Comparison of ENCODE assay signal across 7 cellular contexts in genomic region chr3:18330772-18331441, GRCh38.
DNase-seq lines count a peak whose midpoint lies in the region; ATAC-seq, FAIRE-seq and TF ChIP-seq lines count a peak whose summit lies in the region.
"Not testable (repeated sequence)": the region's sequence is repeated elsewhere in the genome, so short reads cannot be mapped to it uniquely, and the experiment has no call there.

No MANE protein-coding gene starts in this region.

- intact Hi-C loops in mucosa of descending colon (cut with DNase I, micrococcal nuclease); prostate gland (cut with DNase I): not testable (repeated sequence)

- not testable (repeated sequence) for FAIRE-seq in bronchial epithelial cell (lab: Jason Lieb, UNC)

- ATAC-seq in foreskin keratinocyte (peak; percentile 61), mucosa of descending colon (peak; percentile 36)

- not testable (repeated sequence) for H3K27me3 ChIP-seq in Peyer's patch; bronchial epithelial cell (ENCODE audit: control insufficient read depth, insufficient read depth, low read length); foreskin keratinocyte; prostate gland (replicated peaks; ENCODE audit: insufficient read depth)

- 35% methylated on average over 25 of the region's 25 CpGs for WGBS in prostate gland

- H3K27ac ChIP-seq in Peyer's patch (peak overlapping the region in 1 of 4 donors; percentile 72), prostate gland (peak overlapping the region in 1 of 2 donors; percentile 61)
- H3K27ac ChIP-seq in foreskin keratinocyte: not testable (repeated sequence)

- not testable (repeated sequence) for TF ChIP-seq POLR2A in Peyer's patch (IDR thresholded peaks at IDR 0.05); prostate gland (IDR thresholded peaks at IDR 0.05)

- H3K4me3 ChIP-seq in Peyer's patch: peak overlapping the region in 2 of 4 donors; percentile 34 to 58
- H3K4me3 ChIP-seq in bronchial epithelial cell (ENCODE audit: low read depth, low read length): peak overlapping the region; percentile 38
- not testable (repeated sequence) for H3K4me3 ChIP-seq in mucosa of descending colon
- H3K4me3 ChIP-seq in prostate gland: peak overlapping the region; percentile 29 to 31

- DNase-seq in NCI-H2029 (lab: John Stamatoyannopoulos, UW) (peak; percentile 1), Peyer's patch (peak in 2 of 3 donors; percentile 65 to 74), bronchial epithelial cell (ENCODE audit: low read depth) (peak; percentile 62), mucosa of descending colon (peak; percentile 63 to 84 (median 76))
- not testable (repeated sequence) for DNase-seq in foreskin keratinocyte; prostate gland (ENCODE audit: low spot score)

- H3K9me3 ChIP-seq in ES-I3 (ENCODE audit: control insufficient read depth, insufficient read depth, low read length); Peyer's patch; mucosa of descending colon; prostate gland: not testable (repeated sequence)

- H3K4me1 ChIP-seq in ES-I3 (ENCODE audit: insufficient read depth, low read length); Peyer's patch; foreskin keratinocyte; mucosa of descending colon (ENCODE audit: low read depth); prostate gland (replicated peaks): not testable (repeated sequence)

- peak overlapping the region; percentile 37 for H3K9ac ChIP-seq in ES-I3 (ENCODE audit: low read depth, low read length)

- H3K36me3 ChIP-seq in ES-I3 (ENCODE audit: insufficient read depth, low read length); Peyer's patch; bronchial epithelial cell (ENCODE audit: control insufficient read depth, insufficient read depth, low read length); mucosa of descending colon (ENCODE audit: low read depth); prostate gland: not testable (repeated sequence)

- TF ChIP-seq CTCF in Peyer's patch (IDR thresholded peaks at IDR 0.05); bronchial epithelial cell (IDR thresholded peaks at IDR 0.05; ENCODE audit: insufficient read depth, low read length, severe bottlenecking); foreskin keratinocyte (conservative IDR thresholded peaks at IDR 0.05); mucosa of descending colon (IDR thresholded peaks at IDR 0.05); prostate gland (IDR thresholded peaks at IDR 0.05): not testable (repeated sequence)
